8 cellular contexts compared by ENCODE assay signal in genomic region chr11:31173926-31174680, GRCh38.
"Had no signal": no experiment of that assay in that cellular context is flagged by ENCODE, and none has a peak within 500 bp of the region (broad histone marks: within the 10 kb centered on the region; RNA-seq: fewer than 3 reads in every experiment).

No MANE protein-coding gene starts in this region.

- H3K9me3 ChIP-seq: HAP-1 had no signal

- H3K4me1 ChIP-seq: HAP-1 had no signal

- ATAC-seq: HCT116, HepG2 had no signal

- DNase-seq: GM23248, GOT3, H7, HFFc6 had no signal

- H3K4me3 ChIP-seq: GM23248, HAP-1 had no signal

- H2AFZ ChIP-seq: GM23248 had no signal

- H3K36me3 ChIP-seq: HAP-1 had no signal

- H3K27ac ChIP-seq: GM23248, HL-60 had no signal

- H3K9ac ChIP-seq: GM23248 had no signal
